In genomic region chr21:35032474-35033263, GRCh38 we compare ENCODE assay signal across 30 cellular contexts. TPM values are rescaled to one million over a fixed set of nuclear protein-coding genes. Genes with fewer than 3 reads are reported as not detected.
DNase-seq lines count a peak whose midpoint lies in the region; ATAC-seq, FAIRE-seq and TF ChIP-seq lines count a peak whose summit lies in the region.
"Had no signal": no experiment of that assay in that cellular context is flagged by ENCODE, and none has a peak within 500 bp of the region (broad histone marks: within the 10 kb centered on the region; RNA-seq: fewer than 3 reads in every experiment).

No MANE protein-coding gene starts in this region.

- in situ Hi-C loops in K562 (cut with MboI): no loop called here

- TF ChIP-seq RAD21 in K562 (CRISPR knock-in tag; conservative IDR thresholded peaks at IDR 0.05 in 1 of 2, IDR thresholded peaks at IDR 0.05 in 1 of 2): no peak

- TF ChIP-seq POLR2A in GM12892 (IDR thresholded peaks at IDR 0.05; ENCODE audit: low read depth, low read length) (no peak), K562 (conservative IDR thresholded peaks at IDR 0.05) (no peak)

- WGBS in K562 (ENCODE audit: insufficient coverage, low coverage, missing lambda C conversion rate): 50% methylated on average over 2 of the region's 2 CpGs

- peak overlapping the region; percentile 2 for H3K27ac Mint-ChIP-seq in activated naive CD8-positive, alpha-beta T cell
- no peak overlapping the region for H3K27ac Mint-ChIP-seq in activated naive CD8-positive, alpha-beta T cell treated with anti-CD3 and anti-CD28 coated beads for 36 hours
- no peak overlapping the region for H3K27ac Mint-ChIP-seq in HFFc6
- H3K27ac Mint-ChIP-seq: activated CD8-positive, alpha-beta memory T cell treated with anti-CD3 and anti-CD28 coated beads, Interleukin-2, amount 10 ng/mL, durations not matched to agents 7 days and 5 days; activated naive CD4-positive, alpha-beta T cell treated with anti-CD3 and anti-CD28 coated beads, Interleukin-2, amount 50 U/mL, for 72 hours; neural progenitor cell had no signal

- peaks cover 97% of the 10 kb centered on the region for H3K4me1 Mint-ChIP-seq in activated naive CD8-positive, alpha-beta T cell (ENCODE audit: low read depth)
- H3K4me1 Mint-ChIP-seq in activated naive CD8-positive, alpha-beta T cell treated with anti-CD3 and anti-CD28 coated beads for 36 hours: peaks cover 83% of the 10 kb centered on the region
- peaks cover 16% of the 10 kb centered on the region for H3K4me1 Mint-ChIP-seq in HFFc6 (ENCODE audit: low read depth)

- FAIRE-seq in GM12892 (lab: Jason Lieb, UNC): peak; percentile 5
- no peak for FAIRE-seq in K562 (lab: Jason Lieb, UNC)
- FAIRE-seq: colon, D721Med, islet of Langerhans had no signal

- ATAC-seq in K562: no peak
- no peak for ATAC-seq in HG02623 (IDR thresholded peaks at IDR 0.05; ENCODE audit: unreplicated experiment)
- no peak for ATAC-seq in HG02852 (IDR thresholded peaks at IDR 0.05; ENCODE audit: unreplicated experiment)
- ATAC-seq: activated CD8-positive, alpha-beta memory T cell treated with anti-CD3 and anti-CD28 coated beads, Interleukin-2, amount 10 ng/mL, durations not matched to agents 7 days and 5 days; activated naive CD4-positive, alpha-beta T cell treated with anti-CD3 and anti-CD28 coated beads, Interleukin-2, amount 50 U/mL, for 72 hours; Panc1 had no signal

- H3K36me3 Mint-ChIP-seq in activated naive CD8-positive, alpha-beta T cell: peaks cover 32% of the 10 kb centered on the region
- peaks cover 26% of the 10 kb centered on the region for H3K36me3 Mint-ChIP-seq in activated naive CD8-positive, alpha-beta T cell treated with anti-CD3 and anti-CD28 coated beads for 36 hours
- H3K36me3 Mint-ChIP-seq in HFFc6 (ENCODE audit: low read depth): peaks cover 47% of the 10 kb centered on the region
- H3K36me3 Mint-ChIP-seq: neural progenitor cell had no signal

- no peaks in the 10 kb centered on the region; the same call in 2 of the 3 replicates for H3K36me3 ChIP-seq in K562 (ENCODE audit: control insufficient read depth, insufficient read depth, low read length)
- H3K36me3 ChIP-seq: left ventricle myocardium inferior, neural progenitor cell, right atrium auricular region, stomach, uterus, WERI-Rb-1 had no signal

- no peaks in the 10 kb centered on the region for H4K20me1 ChIP-seq in K562 (replicated peaks; ENCODE audit: control insufficient read depth, insufficient read depth, low read length)

- H3K4me2 ChIP-seq in K562 (ENCODE audit: insufficient read depth, low read length): no peak overlapping the region
- H3K4me2 ChIP-seq: neural progenitor cell, smooth muscle cell had no signal

- H3K9me3 ChIP-seq in K562 (replicated peaks; ENCODE audit: control insufficient read depth, insufficient read depth, low read depth, low read length): no peaks in the 10 kb centered on the region
- H3K9me3 ChIP-seq: left ventricle myocardium inferior, right atrium auricular region, stomach, uterus had no signal

- H3K4me3 ChIP-seq in K562: no peak overlapping the region
- H3K4me3 ChIP-seq: left ventricle myocardium inferior, neural progenitor cell, right atrium auricular region, smooth muscle cell, stomach, uterus had no signal

- POLR2A ChIA-PET in K562 (lab: Yijun Ruan, JAX): interaction anchor here (0.5 to 1.0 kb wide), 3 partner anchors 11 to 388 kb away, joined by 3 to 5 read pairs (median 3); no protein-coding TSS in a partner anchor

- no peaks in the 10 kb centered on the region for H3K27me3 ChIP-seq in K562 (ENCODE audit: control insufficient read depth in 2 of 2, insufficient read depth in 2 of 2, low read length in 2 of 2)
- H3K27me3 ChIP-seq: right atrium auricular region, stomach, uterus had no signal

- H3K9me1 ChIP-seq in K562 (ENCODE audit: control insufficient read depth, insufficient read depth, low read length): no peaks in the 10 kb centered on the region

- peaks cover 16 to 23% of the 10 kb centered on the region in 2 experiments for H3K4me1 ChIP-seq in K562 (replicated peaks in 1 of 2; ENCODE audit: control insufficient read depth in 2 of 2, insufficient read depth in 2 of 2, low read length in 2 of 2)
- H3K4me1 ChIP-seq: left ventricle myocardium inferior, neural progenitor cell, right atrium auricular region, uterus had no signal

- no TSS peak for BruUV-seq in K562 (replicated peaks; lab: Mats Ljungman, UMichigan)

- H3K27ac ChIP-seq in K562 (ENCODE audit: extremely low read depth, low read depth, low read length): no peak overlapping the region
- H3K27ac ChIP-seq: left ventricle myocardium inferior, neural progenitor cell, right atrium auricular region, stomach, uterus, WERI-Rb-1 had no signal

- DNase-seq in activated naive CD8-positive, alpha-beta T cell treated with anti-CD3 and anti-CD28 coated beads for 36 hours: no peak
- DNase-seq in GM12892 (ENCODE audit: insufficient read length) (no peak), K562 (ENCODE audit: extremely low read depth in 1 of 4, low spot score in 3 of 4) (no peak), HFFc6 (no peak)
- DNase-seq: activated CD4-positive, alpha-beta T cell treated with anti-CD3 and anti-CD28 coated beads for 48 hours; activated CD8-positive, alpha-beta memory T cell treated with anti-CD3 and anti-CD28 coated beads, Interleukin-2, amount 10 ng/mL, durations not matched to agents 7 days and 5 days; anterior cingulate cortex; erythroblast; left ventricle myocardium inferior; mesenchymal stem cell; NCI-H1092 treated with DMSO at 0.1 percent for 48 hours; NCI-H187; NCI-H446 treated with DMSO at 0.1 percent for 48 hours; NCI-H774; Right ventricle myocardium superior; stomach; T1000; uterus; WERI-Rb-1 had no signal

- no peaks in the 10 kb centered on the region for H3K27me3 Mint-ChIP-seq in activated naive CD8-positive, alpha-beta T cell
- no peaks in the 10 kb centered on the region for H3K27me3 Mint-ChIP-seq in activated naive CD8-positive, alpha-beta T cell treated with anti-CD3 and anti-CD28 coated beads for 36 hours
- H3K27me3 Mint-ChIP-seq in HFFc6 (ENCODE audit: insufficient read depth): no peaks in the 10 kb centered on the region
- H3K27me3 Mint-ChIP-seq: activated CD8-positive, alpha-beta memory T cell treated with anti-CD3 and anti-CD28 coated beads, Interleukin-2, amount 10 ng/mL, durations not matched to agents 7 days and 5 days had no signal

- no peak for TF ChIP-seq EP300 in K562 (IDR thresholded peaks at IDR 0.05; ENCODE audit: low read length)

- CTCF ChIA-PET in K562 (lab: Yijun Ruan, JAX; ENCODE audit: low intra/inter-chr PET ratio): no interaction called here

- intact Hi-C loops in K562 (cut with micrococcal nuclease): no loop called here

- no peak overlapping the region for H3K4me3 Mint-ChIP-seq in activated naive CD8-positive, alpha-beta T cell
- no peak overlapping the region for H3K4me3 Mint-ChIP-seq in activated naive CD8-positive, alpha-beta T cell treated with anti-CD3 and anti-CD28 coated beads for 36 hours
- H3K4me3 Mint-ChIP-seq in HFFc6: no peak overlapping the region
- H3K4me3 Mint-ChIP-seq: activated CD8-positive, alpha-beta memory T cell treated with anti-CD3 and anti-CD28 coated beads, Interleukin-2, amount 10 ng/mL, durations not matched to agents 7 days and 5 days; neural progenitor cell had no signal

- peaks cover 9% of the 10 kb centered on the region; the same call in 1 of the 3 replicates for H3K79me2 ChIP-seq in K562 (ENCODE audit: control insufficient read depth, insufficient read depth, low read length)

- H3K9ac ChIP-seq in K562 (ENCODE audit: insufficient read depth in 1 of 2, low read depth in 2 of 2, low read length in 2 of 2): no peak overlapping the region
- H3K9ac ChIP-seq: neural progenitor cell had no signal

- H2AFZ ChIP-seq in K562 (ENCODE audit: low read depth, low read length): no peak overlapping the region
- H2AFZ ChIP-seq: neural progenitor cell had no signal

- H3K9me3 Mint-ChIP-seq in activated naive CD8-positive, alpha-beta T cell (ENCODE audit: low read depth): peaks cover 3% of the 10 kb centered on the region
- no peaks in the 10 kb centered on the region for H3K9me3 Mint-ChIP-seq in activated naive CD8-positive, alpha-beta T cell treated with anti-CD3 and anti-CD28 coated beads for 36 hours
- H3K9me3 Mint-ChIP-seq in HFFc6: no peaks in the 10 kb centered on the region
- H3K9me3 Mint-ChIP-seq: neural progenitor cell had no signal

- no peak for TF ChIP-seq CTCF in K562 (IDR thresholded peaks at IDR 0.05 in 2 of 3, conservative IDR thresholded peaks at IDR 0.05 in 1 of 3; ENCODE audit: insufficient read depth in 2 of 3, low read depth in 1 of 3, low read length in 3 of 3)
- no peak for TF ChIP-seq CTCF in HFFc6 (IDR thresholded peaks at IDR 0.05)

TF ChIP-seq in K562, 482 proteins besides CTCF, POLR2A, EP300 and RAD21:
- TF ChIP-seq ZNF253 (CRISPR knock-in tag; conservative IDR thresholded peaks at IDR 0.05): no peak
- TF ChIP-seq ZNF24 (IDR thresholded peaks at IDR 0.05): peak; percentile 52; the same call in 1 of the 2 replicates

RNA-seq across cellular contexts. Expression of gene RUNX1, which starts 16.4 kb away (rescaled TPM):
- 10 to 100 TPM; 16.6 to 18.0 TPM for total RNA-seq in activated naive CD8-positive, alpha-beta T cell treated with anti-CD3 and anti-CD28 coated beads for 36 hours
- polyA plus RNA-seq in GM12892 (2012; ENCODE audit: missing spikeins): 9.1 TPM
- 167 and 196 TPM in 2 replicates for total RNA-seq in K562 (2011; cell fraction: chromatin; rRNA removed; ENCODE audit: low replicate concordance)
- 104 and 114 TPM in 2 replicates for total RNA-seq in K562 (2011; cell fraction: nucleolus; rRNA removed)
- 135 and 188 TPM in 2 replicates for total RNA-seq in K562 (2011; cell fraction: nucleoplasm; rRNA removed)
- total RNA-seq in K562 (2014; rRNA removed) (20.8 and 27.3 TPM in 2 replicates), K562 (2014; rRNA removed; fragmentation: Illumina TruSeq; extraction: Trizol) (13.8 TPM in 2 replicates), K562 (2015; rRNA removed; fragmentation: Illumina TruSeq; extraction: Trizol) (8.8 and 9.8 TPM in 2 replicates), K562 (2021) (62.2 and 68.6 TPM in 2 replicates)
- polyA plus RNA-seq in K562 (2011; rRNA removed) (15.9 and 17.8 TPM in 2 replicates), K562 (2014; fragmentation: Illumina TruSeq; extraction: Trizol) (22.7 and 26.7 TPM in 2 replicates), K562 (2014; fragmentation: Nextera tagmentation; extraction: Ambion mirVana) (1 to 10 TPM; 2.2 to 4.5 TPM), K562 (2014; rRNA removed) (20.1 and 30.6 TPM in 2 replicates)
- polyA plus RNA-seq in K562 (2011; cell fraction: cytosol; rRNA removed): 7.6 and 12.6 TPM in 2 replicates
- polyA plus RNA-seq in K562 (2011; cell fraction: nucleus; rRNA removed): 50.6 and 80.8 TPM in 2 replicates
- 19.4 and 60.9 TPM in 2 replicates for polyA plus RNA-seq in K562 (2012)
- polyA minus RNA-seq in K562 (2011; rRNA and poly(A)+ RNA removed): 29.0 and 39.2 TPM in 2 replicates
- 10.4 and 28.6 TPM in 2 replicates for polyA minus RNA-seq in K562 (2011; cell fraction: cytosol; rRNA and poly(A)+ RNA removed)
- 119 and 149 TPM in 2 replicates for polyA minus RNA-seq in K562 (2011; cell fraction: nucleus; rRNA and poly(A)+ RNA removed)
- 10 to 100 TPM; 57.4 to 78.9 (median 61.3) TPM for total RNA-seq in HFFc6 (2021; fragmentation: NEBNext Ultra II Directional; extraction: Animal tissue kit (Norgen Biotek cat#: 25700))
